ENCODE assay signal across 15 cellular contexts in genomic region chr18:14914126-14914525, GRCh38.
"Had no signal": no experiment of that assay in that cellular context is flagged by ENCODE, and none has a peak within 500 bp of the region (broad histone marks: within the 10 kb centered on the region; RNA-seq: fewer than 3 reads in every experiment).

No MANE protein-coding gene starts in this region.

- H3K27me3 ChIP-seq: ascending aorta, gastroesophageal sphincter, upper lobe of right lung had no signal

- H3K27ac ChIP-seq: ascending aorta, gastroesophageal sphincter, heart right ventricle, left ventricle myocardium inferior, upper lobe of right lung, WERI-Rb-1 had no signal

- H3K4me3 ChIP-seq: ascending aorta, gastroesophageal sphincter, heart right ventricle, left ventricle myocardium inferior, upper lobe of right lung had no signal

- H3K4me1 ChIP-seq: ascending aorta, gastroesophageal sphincter, heart right ventricle, left ventricle myocardium inferior, upper lobe of right lung had no signal

- H3K9me3 ChIP-seq: ascending aorta, gastroesophageal sphincter, left ventricle myocardium inferior, upper lobe of right lung had no signal

- DNase-seq: activated CD4-positive, alpha-beta T cell treated with anti-CD3 and anti-CD28 coated beads, Interleukin-2, amount 50 U/mL, for 4 hours; activated gamma-delta T cell; endodermal cell; erythroblast; heart right ventricle; left ventricle myocardium inferior; nephron progenitor cell; nucleus accumbens; retina; stimulated activated naive B cell treated with anti-CD40 and anti-IgM and Interleukin-4, amounts not matched to agents 10 μg/mL and 1 μg/mL and 100 μg/mL, for 72 hours; T-helper 2 cell; upper lobe of right lung; WERI-Rb-1 had no signal

- H3K36me3 ChIP-seq: ascending aorta, gastroesophageal sphincter, heart right ventricle, left ventricle myocardium inferior, upper lobe of right lung, WERI-Rb-1 had no signal

- ATAC-seq: gastroesophageal sphincter; heart right ventricle; stimulated activated naive B cell treated with anti-CD40 and anti-IgM and Interleukin-4, amounts not matched to agents 10 μg/mL and 1 μg/mL and 100 μg/mL, for 72 hours; upper lobe of right lung had no signal
